Comparison of ENCODE assay signal across 8 cellular contexts in genomic region chr18:24397131-24397693, GRCh38. TPM values are rescaled to one million over a fixed set of nuclear protein-coding genes. Genes with fewer than 3 reads are reported as not detected.
DNase-seq lines count a peak whose midpoint lies in the region; ATAC-seq, FAIRE-seq and TF ChIP-seq lines count a peak whose summit lies in the region.

No MANE protein-coding gene starts in this region.

- H3K4me2 ChIP-seq in keratinocyte (ENCODE audit: control insufficient read depth, extremely low read depth, insufficient read depth, low read depth, low read length): peak overlapping the region; percentile 85

- H3K36me3 Mint-ChIP-seq in T-helper 17 cell (ENCODE audit: low read depth): no peaks in the 10 kb centered on the region
- no peaks in the 10 kb centered on the region for H3K36me3 Mint-ChIP-seq in chondrocyte (ENCODE audit: low read depth)

- H3K27me3 Mint-ChIP-seq in T-helper 17 cell (peaks cover 2% of the 10 kb centered on the region), chondrocyte (ENCODE audit: low read depth) (no peaks in the 10 kb centered on the region)

- H3K4me1 Mint-ChIP-seq in T-helper 17 cell (peaks cover 10% of the 10 kb centered on the region), chondrocyte (ENCODE audit: low read depth) (peaks cover 24% of the 10 kb centered on the region)

- POLR2A ChIA-PET in BJ (lab: Charles Lee): no interaction called here

- H3K27ac Mint-ChIP-seq in T-helper 17 cell (no peak overlapping the region), chondrocyte (ENCODE audit: unreplicated experiment) (peak overlapping the region; percentile 85)

- H3K27ac ChIP-seq in keratinocyte (ENCODE audit: control insufficient read depth, insufficient read depth, low read length): peak overlapping the region; percentile 80
- peak overlapping the region; percentile 57 to 95 (median 88) for H3K27ac ChIP-seq in skin epidermis

- dilution Hi-C loops in keratinocyte (cut with MboI; ENCODE audit: extremely low pct_ligation_motif_present, low sequenced_read_pairs): no loop called here

- H3K4me3 Mint-ChIP-seq in T-helper 17 cell: peak overlapping the region; percentile 89
- peak overlapping the region; percentile 78 for H3K4me3 Mint-ChIP-seq in chondrocyte (ENCODE audit: unreplicated experiment)

- H3K9ac ChIP-seq in keratinocyte (ENCODE audit: control insufficient read depth, extremely low read depth, insufficient read depth, low read length): peak overlapping the region; percentile 84

- H3K4me3 ChIP-seq in BJ (ENCODE audit: low read depth, low read length) (peak overlapping the region; percentile 72), keratinocyte (ENCODE audit: control insufficient read depth in 2 of 3, extremely low read depth in 1 of 3, insufficient read depth in 2 of 3, low read depth in 1 of 3, low read length in 3 of 3) (peak overlapping the region; percentile 72 to 90 (median 89)), skin epidermis (peak overlapping the region; percentile 55 to 90 (median 73))

- FAIRE-seq in H54 (lab: Jason Lieb, UNC) (peak; percentile 75), keratinocyte (lab: Jason Lieb, UNC) (peak; percentile 75)

- H3K9me3 Mint-ChIP-seq in chondrocyte (ENCODE audit: low read depth): no peaks in the 10 kb centered on the region

- no peaks in the 10 kb centered on the region for H4K20me1 ChIP-seq in keratinocyte (ENCODE audit: control insufficient read depth, extremely low read depth, insufficient read depth, low read length)

- no peaks in the 10 kb centered on the region for H3K9me1 ChIP-seq in keratinocyte (ENCODE audit: control insufficient read depth, extremely low read depth, insufficient read depth, low read length)

- no peaks in the 10 kb centered on the region for H3K9me3 ChIP-seq in T-helper 17 cell (ENCODE audit: control insufficient read depth, low read length, poor library complexity, severe bottlenecking)
- no peaks in the 10 kb centered on the region for H3K9me3 ChIP-seq in keratinocyte (ENCODE audit: control insufficient read depth, low read depth, low read length)

- CTCF ChIA-PET in BJ (lab: Yijun Ruan, JAX): interaction anchor here (1.0 to 2.3 kb wide), 3 partner anchors 8 to 37 kb away, joined by 3 to 10 read pairs (median 4); no protein-coding TSS in a partner anchor

- H3K27me3 ChIP-seq in BJ (ENCODE audit: control insufficient read depth, insufficient read depth, low read length) (no peaks in the 10 kb centered on the region), keratinocyte (ENCODE audit: control insufficient read depth, extremely low read depth, insufficient read depth, low read length) (no peaks in the 10 kb centered on the region)

- no peak for TF ChIP-seq CTCF in BJ (IDR thresholded peaks at IDR 0.05; ENCODE audit: insufficient read depth, low read depth, low read length)
- TF ChIP-seq CTCF in chondrocyte (IDR thresholded peaks at IDR 0.05): no peak
- no peak for TF ChIP-seq CTCF in keratinocyte (optimal IDR thresholded peaks at IDR 0.05 in 1 of 3, IDR thresholded peaks at IDR 0.05 in 1 of 3, conservative IDR thresholded peaks at IDR 0.05 in 1 of 3; ENCODE audit: extremely low read depth in 1 of 3, insufficient read depth in 2 of 3, low read length in 3 of 3)

- no peaks in the 10 kb centered on the region for H3K79me2 ChIP-seq in keratinocyte (ENCODE audit: control insufficient read depth, insufficient read depth, low read length)

- H2AFZ ChIP-seq in keratinocyte (ENCODE audit: control insufficient read depth, low read length): peak overlapping the region; percentile 99

- TF ChIP-seq POLR2A in H54 (IDR thresholded peaks at IDR 0.05; ENCODE audit: low read depth, low read length): no peak

- H3K4me1 ChIP-seq in keratinocyte (ENCODE audit: control insufficient read depth, extremely low read depth, insufficient read depth, low read length): peaks cover 26% of the 10 kb centered on the region

- DNase-seq in BJ (ENCODE audit: low read depth): peak; percentile 19
- peak; percentile 15 for DNase-seq in H54 (ENCODE audit: insufficient read length, low spot score)
- peak; percentile 49 for DNase-seq in NCI-H2029 (lab: John Stamatoyannopoulos, UW)
- no peak for DNase-seq in T-helper 17 cell
- DNase-seq in chondrocyte (ENCODE audit: low spot score): no peak
- no peak for DNase-seq in keratinocyte (ENCODE audit: low read depth, low spot score)

- H3K36me3 ChIP-seq in BJ (ENCODE audit: control insufficient read depth, insufficient read depth, low read length) (no peaks in the 10 kb centered on the region), keratinocyte (ENCODE audit: control insufficient read depth in 2 of 2, extremely low read depth in 1 of 2, insufficient read depth in 2 of 2, low read length in 2 of 2) (no peaks in the 10 kb centered on the region)

- ATAC-seq in T-helper 17 cell: peak; percentile 41
- ATAC-seq in GM19324 (IDR thresholded peaks at IDR 0.05; ENCODE audit: low FRiP score, unreplicated experiment): no peak

RNA-seq across cellular contexts. Expression of gene OSBPL1A, which starts 0.4 kb away (rescaled TPM):
- polyA plus RNA-seq in BJ (2011; rRNA removed) (20.1 and 30.9 TPM in 2 replicates), keratinocyte (16.0 to 26.2 TPM (median 17.7 TPM) in 3 replicates)
- polyA minus RNA-seq in BJ (2011; rRNA and poly(A)+ RNA removed): 8.4 and 10.9 TPM in 2 replicates
- total RNA-seq in T-helper 17 cell (1 to 10 TPM; 6.8 to 7.1 TPM), chondrocyte (27.7 to 37.5 TPM (median 33.3 TPM) in 3 replicates)
- 148 TPM for polyA plus RNA-seq in keratinocyte (2011; ENCODE audit: low read depth)
- polyA plus RNA-seq in keratinocyte (2011; cell fraction: cytosol; rRNA removed): 20.5 and 33.5 TPM in 2 replicates
- 19.3 and 20.9 TPM in 2 replicates for polyA plus RNA-seq in keratinocyte (2011; cell fraction: nucleus; rRNA removed)
- 17.4 and 34.2 TPM in 2 replicates for polyA plus RNA-seq in keratinocyte (2012; ENCODE audit: low replicate concordance)
- 14.0 to 28.3 TPM (median 27.6 TPM) in 3 replicates for polyA minus RNA-seq in keratinocyte
- polyA minus RNA-seq in keratinocyte (2011; cell fraction: cytosol; rRNA and poly(A)+ RNA removed): 19.6 TPM
- 12.1 and 18.3 TPM in 2 replicates for polyA minus RNA-seq in keratinocyte (2011; cell fraction: nucleus; rRNA and poly(A)+ RNA removed)

RNA-seq across cellular contexts. Expression of gene IMPACT, which starts 29.3 kb away (rescaled TPM):
- polyA plus RNA-seq in BJ (2011; rRNA removed): 10.0 and 24.8 TPM in 2 replicates
- 3.7 and 7.0 TPM in 2 replicates for polyA minus RNA-seq in BJ (2011; rRNA and poly(A)+ RNA removed)
- total RNA-seq in T-helper 17 cell: 10 to 100 TPM; 15.2 to 16.4 TPM
- total RNA-seq in chondrocyte: 50.4 to 60.6 TPM (median 53.4 TPM) in 3 replicates
- polyA plus RNA-seq in keratinocyte: 18.8 to 35.3 TPM (median 23.7 TPM) in 3 replicates
- polyA plus RNA-seq in keratinocyte (2011; ENCODE audit: low read depth): 95.5 TPM
- 21.6 and 39.5 TPM in 2 replicates for polyA plus RNA-seq in keratinocyte (2011; cell fraction: cytosol; rRNA removed)
- polyA plus RNA-seq in keratinocyte (2011; cell fraction: nucleus; rRNA removed): 14.3 and 17.9 TPM in 2 replicates
- 26.2 and 26.3 TPM in 2 replicates for polyA plus RNA-seq in keratinocyte (2012; ENCODE audit: low replicate concordance)
- 2.2 to 20.0 TPM (median 13.4 TPM) in 3 replicates for polyA minus RNA-seq in keratinocyte
- polyA minus RNA-seq in keratinocyte (2011; cell fraction: cytosol; rRNA and poly(A)+ RNA removed): 14.4 TPM
- 4.1 and 9.5 TPM in 2 replicates for polyA minus RNA-seq in keratinocyte (2011; cell fraction: nucleus; rRNA and poly(A)+ RNA removed)

Comparison
In these comparisons a context has a peak if more than half of its experiments do, and no peak if none do; other contexts are left out.
1. DNase-seq: peak in BJ (single experiment), H54 (single experiment) and NCI-H2029 (single experiment); none in T-helper 17 cell (0 of 3), chondrocyte (single experiment) and keratinocyte (single experiment).
2. Peak in every context shown above with its lines, with median percentiles within 50 percentile points of each other: H3K4me3 ChIP-seq.